In genomic region chr12:67632005-67632404, GRCh38 we compare ENCODE assay signal across 21 cellular contexts. TPM values are rescaled to one million over a fixed set of nuclear protein-coding genes. Genes with fewer than 3 reads are reported as not detected.
DNase-seq lines count a peak whose midpoint lies in the region; ATAC-seq and TF ChIP-seq lines count a peak whose summit lies in the region.
"Had no signal": no experiment of that assay in that cellular context is flagged by ENCODE, and none has a peak within 500 bp of the region (broad histone marks: within the 10 kb centered on the region; RNA-seq: fewer than 3 reads in every experiment).

No MANE protein-coding gene starts in this region.

- H3K4me1 ChIP-seq in mesodermal cell (ENCODE audit: control insufficient read depth, insufficient read depth, low read length, poor library complexity, severe bottlenecking) (peaks cover 7% of the 10 kb centered on the region), smooth muscle cell (ENCODE audit: low read depth) (no peaks in the 10 kb centered on the region)
- H3K4me1 ChIP-seq: foreskin keratinocyte had no signal

- peak overlapping the region; percentile 24 for H3K27ac Mint-ChIP-seq in activated naive CD4-positive, alpha-beta T cell treated with anti-CD3 and anti-CD28 coated beads, Interleukin-2, amount 10 ng/mL, durations not matched to agents 7 days and 5 days
- H3K27ac Mint-ChIP-seq in T-helper 17 cell, result peak overlapping the region; percentile 84
- no peak overlapping the region for H3K27ac Mint-ChIP-seq in activated CD4-positive, alpha-beta T cell treated with anti-CD3 and anti-CD28 coated beads, Interleukin-2, amount 10 ng/mL, durations not matched to agents 24 days and 14 days
- H3K27ac Mint-ChIP-seq: activated naive CD8-positive, alpha-beta T cell treated with anti-CD3 and anti-CD28 coated beads, Interleukin-2, amount 10 ng/mL, durations not matched to agents 7 days and 5 days had no signal

- H2AFZ ChIP-seq in smooth muscle cell (ENCODE audit: low read depth), result peak overlapping the region; percentile 8

- no peak for DNase-seq in activated naive CD4-positive, alpha-beta T cell treated with anti-CD3 and anti-CD28 coated beads, Interleukin-2, amount 10 ng/mL, durations not matched to agents 7 days and 5 days
- no peak for DNase-seq in activated naive CD4-positive, alpha-beta T cell treated with anti-CD3 and anti-CD28 coated beads, Interleukin-2, amount 50 U/mL, for 16 hours
- DNase-seq in T-helper 17 cell (no peak), smooth muscle cell (lab: John Stamatoyannopoulos, UW; ENCODE audit: unreplicated experiment) (no peak), anterior cingulate cortex (lab: John Stamatoyannopoulos, UW) (no peak), GM19240 (ENCODE audit: insufficient read length, low spot score) (no peak)
- DNase-seq in activated CD4-positive, alpha-beta T cell treated with anti-CD3 and anti-CD28 coated beads, Interleukin-2, amount 10 ng/mL, durations not matched to agents 24 days and 14 days, result no peak
- DNase-seq: activated CD4-positive, alpha-beta memory T cell treated with anti-CD3 and anti-CD28 coated beads for 36 hours; activated naive CD8-positive, alpha-beta T cell treated with anti-CD3 and anti-CD28 coated beads, Interleukin-2, amount 10 ng/mL, durations not matched to agents 7 days and 5 days; effector CD4-positive, alpha-beta T cell; EL; foreskin keratinocyte; HCEC 1CT; hypothalamus; IMR-90; NCI-H1105; NCI-H510A; NK-92 treated with Interleukin-12 subunit alpha and Interleukin-12 subunit beta, amount 100 ng/mL, for 24 hours; RPMI8226 had no signal

- H3K36me3 ChIP-seq in mesodermal cell (ENCODE audit: control insufficient read depth, insufficient read depth, low read length) (no peaks in the 10 kb centered on the region), smooth muscle cell (ENCODE audit: low read depth) (no peaks in the 10 kb centered on the region)

- CTCF ChIA-PET in activated naive CD4-positive, alpha-beta T cell treated with anti-CD3 and anti-CD28 coated beads, Interleukin-2, amount 10 ng/mL, durations not matched to agents 7 days and 5 days (lab: Charles Lee), result interaction anchor here (2.8 kb wide), 1 partner anchor 41 kb away, joined by 6 read pairs; no protein-coding TSS in a partner anchor

- peaks cover 7% of the 10 kb centered on the region for H3K9me3 Mint-ChIP-seq in activated naive CD4-positive, alpha-beta T cell treated with anti-CD3 and anti-CD28 coated beads, Interleukin-2, amount 10 ng/mL, durations not matched to agents 7 days and 5 days
- peaks cover 20% of the 10 kb centered on the region for H3K9me3 Mint-ChIP-seq in activated CD4-positive, alpha-beta T cell treated with anti-CD3 and anti-CD28 coated beads, Interleukin-2, amount 10 ng/mL, durations not matched to agents 24 days and 14 days

- no peak overlapping the region for H3K4me2 ChIP-seq in smooth muscle cell

- peaks cover 35% of the 10 kb centered on the region for H3K36me3 Mint-ChIP-seq in activated naive CD4-positive, alpha-beta T cell treated with anti-CD3 and anti-CD28 coated beads, Interleukin-2, amount 10 ng/mL, durations not matched to agents 7 days and 5 days
- H3K36me3 Mint-ChIP-seq in T-helper 17 cell (ENCODE audit: low read depth), result peaks cover 3% of the 10 kb centered on the region
- peaks cover 12% of the 10 kb centered on the region for H3K36me3 Mint-ChIP-seq in activated CD4-positive, alpha-beta T cell treated with anti-CD3 and anti-CD28 coated beads, Interleukin-2, amount 10 ng/mL, durations not matched to agents 24 days and 14 days (ENCODE audit: low read depth)

- peaks cover 64% of the 10 kb centered on the region for H3K4me1 Mint-ChIP-seq in activated naive CD4-positive, alpha-beta T cell treated with anti-CD3 and anti-CD28 coated beads, Interleukin-2, amount 10 ng/mL, durations not matched to agents 7 days and 5 days
- H3K4me1 Mint-ChIP-seq in T-helper 17 cell, result peaks cover 46% of the 10 kb centered on the region
- H3K4me1 Mint-ChIP-seq in activated CD4-positive, alpha-beta T cell treated with anti-CD3 and anti-CD28 coated beads, Interleukin-2, amount 10 ng/mL, durations not matched to agents 24 days and 14 days, result peaks cover 43% of the 10 kb centered on the region

- no peak overlapping the region for H3K4me3 ChIP-seq in mesodermal cell (ENCODE audit: extremely low read depth, insufficient read depth, low read length, poor library complexity, severe bottlenecking)
- H3K4me3 ChIP-seq in smooth muscle cell, result no peak overlapping the region
- H3K4me3 ChIP-seq: SK-N-MC had no signal

- no peak overlapping the region for H3K9ac ChIP-seq in smooth muscle cell (ENCODE audit: low read depth)

- H3K79me2 ChIP-seq in smooth muscle cell (ENCODE audit: low read depth), result no peaks in the 10 kb centered on the region

- 40 to 59% methylated on average over 1 to 3 of the region's 3 CpGs for WGBS in mesodermal cell (ENCODE audit: insufficient coverage in 2 of 2), 2 experiments
- WGBS in smooth muscle cell (ENCODE audit: low lambda C conversion rate), result 31% methylated on average over 3 of the region's 3 CpGs

- H3K9me3 ChIP-seq in T-helper 17 cell (ENCODE audit: control insufficient read depth, low read length, poor library complexity, severe bottlenecking), result no peaks in the 10 kb centered on the region
- H3K9me3 ChIP-seq in mesodermal cell (ENCODE audit: control insufficient read depth, low read length), result no peaks in the 10 kb centered on the region
- no peaks in the 10 kb centered on the region for H3K9me3 ChIP-seq in smooth muscle cell (replicated peaks; ENCODE audit: low read depth)

- no peaks in the 10 kb centered on the region for H3K27me3 ChIP-seq in smooth muscle cell (ENCODE audit: low read depth)

- intact Hi-C loops in activated CD4-positive, alpha-beta T cell treated with anti-CD3 and anti-CD28 coated beads, Interleukin-2, amount 10 ng/mL, durations not matched to agents 24 days and 14 days (cut with micrococcal nuclease), result loop anchor here (5.0 to 10.0 kb wide), 6 partner anchors 40 to 553 kb away; no protein-coding TSS in a partner anchor

- TF ChIP-seq CTCF in smooth muscle cell (IDR thresholded peaks at IDR 0.05; ENCODE audit: borderline replicate concordance, insufficient read depth, poor library complexity, severe bottlenecking), result no peak

- no peak overlapping the region for H3K4me3 Mint-ChIP-seq in activated naive CD4-positive, alpha-beta T cell treated with anti-CD3 and anti-CD28 coated beads, Interleukin-2, amount 10 ng/mL, durations not matched to agents 7 days and 5 days
- no peak overlapping the region for H3K4me3 Mint-ChIP-seq in T-helper 17 cell
- H3K4me3 Mint-ChIP-seq in activated CD4-positive, alpha-beta T cell treated with anti-CD3 and anti-CD28 coated beads, Interleukin-2, amount 10 ng/mL, durations not matched to agents 24 days and 14 days, result no peak overlapping the region

- no peaks in the 10 kb centered on the region for H3F3A ChIP-seq in smooth muscle cell (ENCODE audit: low read depth)

- H4K20me1 ChIP-seq in smooth muscle cell (ENCODE audit: low read depth), result no peaks in the 10 kb centered on the region

- ATAC-seq in T-helper 17 cell, result no peak
- ATAC-seq: foreskin keratinocyte had no signal

- H3K27ac ChIP-seq in mesodermal cell (ENCODE audit: low read depth, low read length, severe bottlenecking), result peak overlapping the region; percentile 66
- no peak overlapping the region for H3K27ac ChIP-seq in smooth muscle cell (ENCODE audit: low read depth)
- H3K27ac ChIP-seq: foreskin keratinocyte, SK-N-MC had no signal

- H3K27me3 Mint-ChIP-seq in activated naive CD4-positive, alpha-beta T cell treated with anti-CD3 and anti-CD28 coated beads, Interleukin-2, amount 10 ng/mL, durations not matched to agents 7 days and 5 days, result no peaks in the 10 kb centered on the region
- H3K27me3 Mint-ChIP-seq in T-helper 17 cell, result no peaks in the 10 kb centered on the region
- H3K27me3 Mint-ChIP-seq in activated CD4-positive, alpha-beta T cell treated with anti-CD3 and anti-CD28 coated beads, Interleukin-2, amount 10 ng/mL, durations not matched to agents 24 days and 14 days, result peaks cover 2% of the 10 kb centered on the region

RNA-seq across cellular contexts. Expression of gene DYRK2, which starts 16.5 kb away (rescaled TPM):
- 10 to 100 TPM; 85.6 to 88.9 TPM for total RNA-seq in T-helper 17 cell
- 43.1 TPM for polyA plus RNA-seq in mesodermal cell (2013, experiment 1 of 2)
- polyA plus RNA-seq in mesodermal cell (2013, experiment 2 of 2), result 36.2 TPM
- 44.0 and 65.3 TPM in 2 replicates for total RNA-seq in smooth muscle cell
- polyA plus RNA-seq in smooth muscle cell, result 41.6 and 64.1 TPM in 2 replicates
- 35.5 and 37.8 TPM in 2 replicates for total RNA-seq in activated CD4-positive, alpha-beta T cell treated with anti-CD3 and anti-CD28 coated beads, Interleukin-2, amount 10 ng/mL, durations not matched to agents 24 days and 14 days
